1 cellular context compared by ENCODE assay signal in the genomic region with DNA sequence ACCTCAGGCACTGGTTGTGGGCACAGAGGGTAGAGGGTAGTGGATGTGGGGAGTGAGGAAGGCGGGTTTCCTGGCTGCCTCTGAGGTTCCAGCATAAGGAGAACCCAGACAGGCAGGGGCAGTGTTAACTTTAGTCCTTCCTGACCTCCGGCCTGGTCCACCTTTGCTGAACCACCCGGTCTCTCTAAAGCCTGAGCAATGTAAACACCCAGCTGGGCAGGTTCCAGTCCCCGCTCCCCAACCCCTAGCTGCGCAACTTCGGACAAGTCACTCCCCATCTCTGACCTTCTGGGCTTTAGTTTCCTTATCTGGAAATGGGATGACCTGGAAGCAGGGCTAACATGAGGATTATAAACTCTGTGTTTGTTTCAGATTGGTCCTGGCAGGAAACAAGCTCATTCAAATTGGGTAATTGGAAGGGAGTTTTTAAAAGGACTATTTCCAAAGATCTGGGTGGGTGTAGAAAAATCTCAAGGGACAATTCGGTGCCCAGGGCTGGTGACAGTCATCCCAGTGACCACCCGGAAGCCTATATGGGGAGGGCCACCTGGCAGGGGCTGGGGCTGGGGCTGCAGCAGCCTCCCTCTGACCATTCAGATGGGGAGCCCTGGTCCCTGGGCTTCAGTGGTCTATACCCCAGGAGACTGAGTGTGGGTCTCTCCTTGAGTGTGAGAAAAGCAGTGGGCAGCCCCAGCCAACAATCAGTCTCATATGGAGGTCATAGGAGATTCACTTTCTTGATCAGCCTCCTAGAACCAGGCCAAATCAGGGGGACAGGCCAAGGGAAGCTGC.
A peak's percentile ranks its signal among the peaks of the same experiment; 100 is the strongest.
TF ChIP-seq lines count a peak whose summit lies in the region.

No MANE protein-coding gene starts in this region.

TF ChIP-seq in HepG2, 621 proteins besides CTCF, POLR2A, EP300 and RAD21 (continued from another document and continues in another):
- TF ChIP-seq, protein P1, sequence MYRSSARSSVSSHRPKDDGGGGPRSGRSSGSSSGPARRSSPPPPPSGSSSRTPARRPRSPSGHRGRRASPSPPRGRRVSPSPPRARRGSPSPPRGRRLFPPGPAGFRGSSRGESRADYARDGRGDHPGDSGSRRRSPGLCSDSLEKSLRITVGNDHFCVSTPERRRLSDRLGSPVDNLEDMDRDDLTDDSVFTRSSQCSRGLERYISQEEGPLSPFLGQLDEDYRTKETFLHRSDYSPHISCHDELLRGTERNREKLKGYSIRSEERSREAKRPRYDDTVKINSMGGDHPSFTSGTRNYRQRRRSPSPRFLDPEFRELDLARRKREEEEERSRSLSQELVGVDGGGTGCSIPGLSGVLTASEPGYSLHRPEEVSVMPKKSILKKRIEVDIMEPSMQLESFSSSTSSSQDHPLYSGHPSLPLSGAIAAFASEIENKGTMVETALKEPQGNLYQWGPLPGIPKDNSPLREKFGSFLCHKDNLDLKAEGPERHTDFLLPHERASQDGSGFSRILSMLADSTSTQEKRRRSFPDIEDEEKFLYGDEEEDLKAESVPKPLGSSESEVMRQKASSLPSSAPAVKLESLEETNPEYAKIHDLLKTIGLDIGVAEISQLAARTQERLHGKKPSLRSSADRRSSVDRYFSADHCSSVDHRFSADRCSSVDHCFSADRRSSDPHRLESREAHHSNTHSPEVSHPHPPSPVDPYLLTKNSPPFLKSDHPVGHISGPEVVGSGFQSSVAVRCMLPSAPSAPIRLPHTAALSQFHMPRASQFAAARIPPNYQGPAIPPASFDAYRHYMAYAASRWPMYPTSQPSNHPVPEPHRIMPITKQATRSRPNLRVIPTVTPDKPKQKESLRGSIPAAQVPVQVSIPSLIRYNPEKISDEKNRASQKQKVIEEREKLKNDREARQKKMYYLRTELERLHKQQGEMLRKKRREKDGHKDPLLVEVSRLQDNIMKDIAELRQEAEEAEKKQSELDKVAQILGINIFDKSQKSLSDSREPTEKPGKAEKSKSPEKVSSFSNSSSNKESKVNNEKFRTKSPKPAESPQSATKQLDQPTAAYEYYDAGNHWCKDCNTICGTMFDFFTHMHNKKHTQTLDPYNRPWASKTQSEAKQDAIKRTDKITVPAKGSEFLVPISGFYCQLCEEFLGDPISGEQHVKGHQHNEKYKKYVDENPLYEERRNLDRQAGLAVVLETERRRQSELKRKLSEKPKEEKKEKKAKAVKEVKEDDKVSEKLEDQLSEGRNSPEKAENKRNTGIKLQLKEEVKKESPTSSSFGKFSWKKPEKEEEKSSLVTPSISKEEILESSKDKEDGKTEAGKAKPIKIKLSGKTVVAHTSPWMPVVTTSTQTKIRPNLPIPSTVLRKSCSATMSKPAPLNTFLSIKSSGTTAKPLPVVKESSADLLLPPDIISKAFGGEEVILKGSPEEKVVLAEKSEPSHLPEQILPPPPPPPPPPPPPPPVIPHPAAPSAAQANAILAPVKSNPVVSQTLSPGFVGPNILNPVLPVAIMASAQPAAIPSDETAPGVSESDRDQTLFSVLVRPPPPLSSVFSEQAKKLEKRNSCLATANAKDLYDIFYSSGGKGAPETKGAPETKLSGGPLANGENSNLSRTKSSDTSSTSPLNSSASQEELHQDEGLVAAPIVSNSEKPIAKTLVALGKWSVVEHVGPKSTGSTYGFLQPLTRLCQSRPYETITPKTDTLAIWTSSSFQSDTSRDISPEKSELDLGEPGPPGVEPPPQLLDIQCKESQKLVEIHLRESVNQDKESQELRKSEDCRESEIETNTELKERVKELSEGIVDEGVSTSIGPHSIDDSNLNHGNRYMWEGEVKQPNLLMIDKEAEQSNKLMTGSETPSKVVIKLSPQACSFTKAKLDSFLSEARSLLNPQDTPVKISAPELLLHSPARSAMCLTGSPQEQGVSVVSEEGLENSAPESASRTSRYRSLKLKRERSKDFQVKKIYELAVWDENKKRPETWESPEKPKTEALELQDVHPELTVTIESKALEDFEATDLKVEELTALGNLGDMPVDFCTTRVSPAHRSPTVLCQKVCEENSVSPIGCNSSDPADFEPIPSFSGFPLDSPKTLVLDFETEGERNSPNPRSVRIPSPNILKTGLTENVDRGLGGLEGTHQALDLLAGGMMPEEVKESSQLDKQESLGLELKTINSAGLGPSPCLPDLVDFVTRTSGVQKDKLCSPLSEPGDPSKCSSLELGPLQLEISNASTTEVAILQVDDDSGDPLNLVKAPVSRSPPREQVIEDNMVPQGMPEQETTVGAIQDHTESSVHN (CRISPR knock-in tag; IDR thresholded peaks at IDR 0.05): 0 out of 2 replicates have a peak, but pooled peaks have one; percentile 31
- TF ChIP-seq HNRNPK (IDR thresholded peaks at IDR 0.05; ENCODE audit: low read depth, low read length, poor library complexity, severe bottlenecking) (no peak), DNMT3B (CRISPR knock-in tag; conservative IDR thresholded peaks at IDR 0.05) (no peak), THYN1 (CRISPR knock-in tag; IDR thresholded peaks at IDR 0.05; ENCODE audit: borderline replicate concordance, low read depth) (no peak), ZBTB1 (CRISPR knock-in tag; IDR thresholded peaks at IDR 0.05; ENCODE audit: borderline replicate concordance) (no peak), ZFX (CRISPR knock-in tag; IDR thresholded peaks at IDR 0.05; ENCODE audit: low read depth) (peak; percentile 58; the same call in 1 of the 2 replicates), PHF5A (CRISPR knock-in tag; IDR thresholded peaks at IDR 0.05; ENCODE audit: low read depth, unreplicated experiment) (no peak), POGZ (CRISPR knock-in tag; IDR thresholded peaks at IDR 0.05) (peak; percentile 60; the same call in 1 of the 2 replicates), ATRX (CRISPR knock-in tag; IDR thresholded peaks at IDR 0.05; ENCODE audit: borderline replicate concordance) (no peak), ZFAT (CRISPR knock-in tag; conservative IDR thresholded peaks at IDR 0.05) (no peak), ETV5 (CRISPR knock-in tag; IDR thresholded peaks at IDR 0.05; ENCODE audit: borderline replicate concordance) (no peak), ZNF230 (CRISPR knock-in tag; IDR thresholded peaks at IDR 0.05) (no peak), REXO4 (CRISPR knock-in tag; IDR thresholded peaks at IDR 0.05; ENCODE audit: borderline replicate concordance) (no peak), FOXO1 (CRISPR knock-in tag; IDR thresholded peaks at IDR 0.05) (peak; percentile 40; the same call in 1 of the 2 replicates), ZNF761 (CRISPR knock-in tag; conservative IDR thresholded peaks at IDR 0.05) (no peak), CHCHD3 (CRISPR knock-in tag; IDR thresholded peaks at IDR 0.05) (no peak), RELA (CRISPR knock-in tag; IDR thresholded peaks at IDR 0.05) (no peak), ZNF674 (CRISPR knock-in tag; IDR thresholded peaks at IDR 0.05; ENCODE audit: low read depth) (no peak), RFX3 (CRISPR knock-in tag; IDR thresholded peaks at IDR 0.05) (no peak), ZNF329 (CRISPR knock-in tag; IDR thresholded peaks at IDR 0.05; ENCODE audit: low read depth) (no peak), MYC (CRISPR knock-in tag; IDR thresholded peaks at IDR 0.05; ENCODE audit: borderline replicate concordance) (no peak; the same call in 1 of the 2 replicates), ZNF136 (CRISPR knock-in tag; IDR thresholded peaks at IDR 0.05; ENCODE audit: low read depth) (no peak), KDM1A (CRISPR knock-in tag; IDR thresholded peaks at IDR 0.05) (0 out of 2 replicates have a peak, but pooled peaks have one; percentile 36), ZNF343 (CRISPR knock-in tag; IDR thresholded peaks at IDR 0.05) (no peak), SAP130 (CRISPR knock-in tag; IDR thresholded peaks at IDR 0.05; ENCODE audit: low read depth) (no peak), SIX4 (CRISPR knock-in tag; IDR thresholded peaks at IDR 0.05) (no peak), HNF4A (CRISPR knock-in tag; IDR thresholded peaks at IDR 0.05) (peak; percentile 59), ZNF747 (CRISPR knock-in tag; IDR thresholded peaks at IDR 0.05; ENCODE audit: borderline replicate concordance) (no peak), KDM2A (CRISPR knock-in tag; IDR thresholded peaks at IDR 0.05; ENCODE audit: borderline replicate concordance, low read depth) (no peak)
- TF ChIP-seq, protein P2, sequence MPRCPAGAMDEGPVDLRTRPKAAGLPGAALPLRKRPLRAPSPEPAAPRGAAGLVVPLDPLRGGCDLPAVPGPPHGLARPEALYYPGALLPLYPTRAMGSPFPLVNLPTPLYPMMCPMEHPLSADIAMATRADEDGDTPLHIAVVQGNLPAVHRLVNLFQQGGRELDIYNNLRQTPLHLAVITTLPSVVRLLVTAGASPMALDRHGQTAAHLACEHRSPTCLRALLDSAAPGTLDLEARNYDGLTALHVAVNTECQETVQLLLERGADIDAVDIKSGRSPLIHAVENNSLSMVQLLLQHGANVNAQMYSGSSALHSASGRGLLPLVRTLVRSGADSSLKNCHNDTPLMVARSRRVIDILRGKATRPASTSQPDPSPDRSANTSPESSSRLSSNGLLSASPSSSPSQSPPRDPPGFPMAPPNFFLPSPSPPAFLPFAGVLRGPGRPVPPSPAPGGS (CRISPR knock-in tag; IDR thresholded peaks at IDR 0.05): no peak
- TF ChIP-seq, protein P3, sequence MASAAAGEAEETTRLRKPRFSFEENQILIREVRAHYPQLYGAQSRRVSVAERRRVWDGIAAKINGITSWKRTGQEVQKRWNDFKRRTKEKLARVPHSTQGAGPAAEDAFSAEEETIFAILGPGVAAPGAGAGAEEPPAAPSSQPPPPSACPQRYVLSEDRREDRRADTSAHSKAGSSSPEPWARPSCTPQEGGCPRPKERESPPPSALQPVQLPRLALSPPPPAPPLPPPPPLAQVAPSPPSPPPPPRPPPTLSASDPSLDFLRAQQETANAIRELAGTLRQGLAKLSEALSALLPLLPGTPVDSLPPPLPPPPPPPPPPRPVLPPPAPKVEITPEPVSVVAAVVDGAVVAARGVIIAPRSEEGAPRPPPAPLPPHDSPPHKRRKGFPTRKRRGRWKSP (CRISPR knock-in tag; IDR thresholded peaks at IDR 0.05): no peak
- TF ChIP-seq, protein P4, sequence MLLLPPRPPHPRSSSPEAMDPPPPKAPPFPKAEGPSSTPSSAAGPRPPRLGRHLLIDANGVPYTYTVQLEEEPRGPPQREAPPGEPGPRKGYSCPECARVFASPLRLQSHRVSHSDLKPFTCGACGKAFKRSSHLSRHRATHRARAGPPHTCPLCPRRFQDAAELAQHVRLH (CRISPR knock-in tag; IDR thresholded peaks at IDR 0.05; ENCODE audit: borderline replicate concordance, low read depth): no peak
- TF ChIP-seq, protein P5, sequence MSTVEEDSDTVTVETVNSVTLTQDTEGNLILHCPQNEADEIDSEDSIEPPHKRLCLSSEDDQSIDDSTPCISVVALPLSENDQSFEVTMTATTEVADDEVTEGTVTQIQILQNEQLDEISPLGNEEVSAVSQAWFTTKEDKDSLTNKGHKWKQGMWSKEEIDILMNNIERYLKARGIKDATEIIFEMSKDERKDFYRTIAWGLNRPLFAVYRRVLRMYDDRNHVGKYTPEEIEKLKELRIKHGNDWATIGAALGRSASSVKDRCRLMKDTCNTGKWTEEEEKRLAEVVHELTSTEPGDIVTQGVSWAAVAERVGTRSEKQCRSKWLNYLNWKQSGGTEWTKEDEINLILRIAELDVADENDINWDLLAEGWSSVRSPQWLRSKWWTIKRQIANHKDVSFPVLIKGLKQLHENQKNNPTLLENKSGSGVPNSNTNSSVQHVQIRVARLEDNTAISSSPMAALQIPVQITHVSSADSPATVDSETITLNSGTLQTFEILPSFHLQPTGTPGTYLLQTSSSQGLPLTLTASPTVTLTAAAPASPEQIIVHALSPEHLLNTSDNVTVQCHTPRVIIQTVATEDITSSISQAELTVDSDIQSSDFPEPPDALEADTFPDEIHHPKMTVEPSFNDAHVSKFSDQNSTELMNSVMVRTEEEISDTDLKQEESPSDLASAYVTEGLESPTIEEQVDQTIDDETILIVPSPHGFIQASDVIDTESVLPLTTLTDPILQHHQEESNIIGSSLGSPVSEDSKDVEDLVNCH (CRISPR knock-in tag; IDR thresholded peaks at IDR 0.05): no peak
- TF ChIP-seq, protein P6, sequence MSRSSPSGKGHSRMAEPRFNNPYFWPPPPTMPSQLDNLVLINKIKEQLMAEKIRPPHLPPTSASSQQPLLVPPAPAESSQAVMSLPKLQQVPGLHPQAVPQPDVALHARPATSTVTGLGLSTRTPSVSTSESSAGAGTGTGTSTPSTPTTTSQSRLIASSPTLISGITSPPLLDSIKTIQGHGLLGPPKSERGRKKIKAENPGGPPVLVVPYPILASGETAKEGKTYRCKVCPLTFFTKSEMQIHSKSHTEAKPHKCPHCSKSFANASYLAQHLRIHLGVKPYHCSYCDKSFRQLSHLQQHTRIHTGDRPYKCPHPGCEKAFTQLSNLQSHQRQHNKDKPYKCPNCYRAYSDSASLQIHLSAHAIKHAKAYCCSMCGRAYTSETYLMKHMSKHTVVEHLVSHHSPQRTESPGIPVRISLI (CRISPR knock-in tag; IDR thresholded peaks at IDR 0.05; ENCODE audit: borderline replicate concordance): no peak
- TF ChIP-seq, protein P7, sequence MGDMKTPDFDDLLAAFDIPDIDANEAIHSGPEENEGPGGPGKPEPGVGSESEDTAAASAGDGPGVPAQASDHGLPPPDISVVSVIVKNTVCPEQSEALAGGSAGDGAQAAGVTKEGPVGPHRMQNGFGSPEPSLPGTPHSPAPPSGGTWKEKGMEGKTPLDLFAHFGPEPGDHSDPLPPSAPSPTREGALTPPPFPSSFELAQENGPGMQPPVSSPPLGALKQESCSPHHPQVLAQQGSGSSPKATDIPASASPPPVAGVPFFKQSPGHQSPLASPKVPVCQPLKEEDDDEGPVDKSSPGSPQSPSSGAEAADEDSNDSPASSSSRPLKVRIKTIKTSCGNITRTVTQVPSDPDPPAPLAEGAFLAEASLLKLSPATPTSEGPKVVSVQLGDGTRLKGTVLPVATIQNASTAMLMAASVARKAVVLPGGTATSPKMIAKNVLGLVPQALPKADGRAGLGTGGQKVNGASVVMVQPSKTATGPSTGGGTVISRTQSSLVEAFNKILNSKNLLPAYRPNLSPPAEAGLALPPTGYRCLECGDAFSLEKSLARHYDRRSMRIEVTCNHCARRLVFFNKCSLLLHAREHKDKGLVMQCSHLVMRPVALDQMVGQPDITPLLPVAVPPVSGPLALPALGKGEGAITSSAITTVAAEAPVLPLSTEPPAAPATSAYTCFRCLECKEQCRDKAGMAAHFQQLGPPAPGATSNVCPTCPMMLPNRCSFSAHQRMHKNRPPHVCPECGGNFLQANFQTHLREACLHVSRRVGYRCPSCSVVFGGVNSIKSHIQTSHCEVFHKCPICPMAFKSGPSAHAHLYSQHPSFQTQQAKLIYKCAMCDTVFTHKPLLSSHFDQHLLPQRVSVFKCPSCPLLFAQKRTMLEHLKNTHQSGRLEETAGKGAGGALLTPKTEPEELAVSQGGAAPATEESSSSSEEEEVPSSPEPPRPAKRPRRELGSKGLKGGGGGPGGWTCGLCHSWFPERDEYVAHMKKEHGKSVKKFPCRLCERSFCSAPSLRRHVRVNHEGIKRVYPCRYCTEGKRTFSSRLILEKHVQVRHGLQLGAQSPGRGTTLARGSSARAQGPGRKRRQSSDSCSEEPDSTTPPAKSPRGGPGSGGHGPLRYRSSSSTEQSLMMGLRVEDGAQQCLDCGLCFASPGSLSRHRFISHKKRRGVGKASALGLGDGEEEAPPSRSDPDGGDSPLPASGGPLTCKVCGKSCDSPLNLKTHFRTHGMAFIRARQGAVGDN (CRISPR knock-in tag; IDR thresholded peaks at IDR 0.05): peak; percentile 54
- TF ChIP-seq, protein P8, sequence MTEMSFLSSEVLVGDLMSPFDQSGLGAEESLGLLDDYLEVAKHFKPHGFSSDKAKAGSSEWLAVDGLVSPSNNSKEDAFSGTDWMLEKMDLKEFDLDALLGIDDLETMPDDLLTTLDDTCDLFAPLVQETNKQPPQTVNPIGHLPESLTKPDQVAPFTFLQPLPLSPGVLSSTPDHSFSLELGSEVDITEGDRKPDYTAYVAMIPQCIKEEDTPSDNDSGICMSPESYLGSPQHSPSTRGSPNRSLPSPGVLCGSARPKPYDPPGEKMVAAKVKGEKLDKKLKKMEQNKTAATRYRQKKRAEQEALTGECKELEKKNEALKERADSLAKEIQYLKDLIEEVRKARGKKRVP (CRISPR knock-in tag; IDR thresholded peaks at IDR 0.05): no peak
- TF ChIP-seq, protein P9, sequence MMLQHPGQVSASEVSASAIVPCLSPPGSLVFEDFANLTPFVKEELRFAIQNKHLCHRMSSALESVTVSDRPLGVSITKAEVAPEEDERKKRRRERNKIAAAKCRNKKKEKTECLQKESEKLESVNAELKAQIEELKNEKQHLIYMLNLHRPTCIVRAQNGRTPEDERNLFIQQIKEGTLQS (CRISPR knock-in tag; IDR thresholded peaks at IDR 0.05): no peak
